Comparison of ENCODE assay signal across 22 cellular contexts in genomic region chr1:66947267-66947666, GRCh38. TPM values are rescaled to one million over a fixed set of nuclear protein-coding genes. Genes with fewer than 3 reads are reported as not detected.
A peak's percentile ranks its signal among the peaks of the same experiment; 100 is the strongest.
DNase-seq lines count a peak whose midpoint lies in the region; ATAC-seq, FAIRE-seq and TF ChIP-seq lines count a peak whose summit lies in the region.
"Had no signal": no experiment of that assay in that cellular context is flagged by ENCODE, and none has a peak within 500 bp of the region (broad histone marks: within the 10 kb centered on the region; RNA-seq: fewer than 3 reads in every experiment).

No MANE protein-coding gene starts in this region.

- FAIRE-seq in K562 (lab: Jason Lieb, UNC): no peak
- FAIRE-seq: A549, GM12878, H54, keratinocyte had no signal

- H3K27me3 ChIP-seq in HL-60 (ENCODE audit: insufficient read depth, poor library complexity, severe bottlenecking): no peaks in the 10 kb centered on the region
- H3K27me3 ChIP-seq in K562 (ENCODE audit: control insufficient read depth in 2 of 2, insufficient read depth in 2 of 2, low read length in 2 of 2): no peaks in the 10 kb centered on the region
- H3K27me3 ChIP-seq: ascending aorta, esophagus muscularis mucosa, heart left ventricle had no signal

- TF ChIP-seq RAD21 in K562 (CRISPR knock-in tag; conservative IDR thresholded peaks at IDR 0.05 in 1 of 2, IDR thresholded peaks at IDR 0.05 in 1 of 2): no peak

- no peaks in the 10 kb centered on the region for H3K27me3 Mint-ChIP-seq in T-helper 2 cell treated with Interferon-gamma antibody and Interleukin-4, amounts not matched to agents 5 μg/mL and 100 μg/mL, for 36 hours (ENCODE audit: low read depth)
- no peaks in the 10 kb centered on the region for H3K27me3 Mint-ChIP-seq in neural crest cell (ENCODE audit: low read depth)

- H3K9me3 Mint-ChIP-seq in T-helper 2 cell treated with Interferon-gamma antibody and Interleukin-4, amounts not matched to agents 5 μg/mL and 100 μg/mL, for 36 hours: no peaks in the 10 kb centered on the region
- H3K9me3 Mint-ChIP-seq in neural crest cell: no peaks in the 10 kb centered on the region

- no peak overlapping the region for H3K4me3 Mint-ChIP-seq in T-helper 2 cell treated with Interferon-gamma antibody and Interleukin-4, amounts not matched to agents 5 μg/mL and 100 μg/mL, for 36 hours
- no peak overlapping the region for H3K4me3 Mint-ChIP-seq in neural crest cell

- H3K9ac ChIP-seq in K562 (ENCODE audit: insufficient read depth in 1 of 2, low read depth in 2 of 2, low read length in 2 of 2): no peak overlapping the region

- H3K9me3 ChIP-seq in K562 (replicated peaks; ENCODE audit: control insufficient read depth, insufficient read depth, low read depth, low read length): no peaks in the 10 kb centered on the region
- H3K9me3 ChIP-seq: A549, ascending aorta, esophagus muscularis mucosa, heart left ventricle had no signal

- no peak for TF ChIP-seq EP300 in K562 (IDR thresholded peaks at IDR 0.05; ENCODE audit: low read length)

- no peak for TF ChIP-seq POLR2A in K562 (conservative IDR thresholded peaks at IDR 0.05)

- H3K27ac Mint-ChIP-seq in T-helper 2 cell treated with Interferon-gamma antibody and Interleukin-4, amounts not matched to agents 5 μg/mL and 100 μg/mL, for 36 hours: peak overlapping the region; percentile 37
- peak overlapping the region; percentile 9 for H3K27ac Mint-ChIP-seq in neural crest cell (ENCODE audit: unreplicated experiment)

- H3K4me3 ChIP-seq in HL-60 (replicated peaks; ENCODE audit: insufficient read depth, low read length) (no peak overlapping the region), K562 (no peak overlapping the region)
- H3K4me3 ChIP-seq: A549, ascending aorta, coronary artery, esophagus muscularis mucosa, GM12878, heart left ventricle had no signal

- no peak for TF ChIP-seq CTCF in HL-60 (IDR thresholded peaks at IDR 0.05; ENCODE audit: insufficient read depth, low read length)
- TF ChIP-seq CTCF in K562 (IDR thresholded peaks at IDR 0.05 in 2 of 3, conservative IDR thresholded peaks at IDR 0.05 in 1 of 3; ENCODE audit: insufficient read depth in 2 of 3, low read depth in 1 of 3, low read length in 3 of 3): no peak
- TF ChIP-seq CTCF in neural crest cell (conservative IDR thresholded peaks at IDR 0.05): no peak

- POLR2A ChIA-PET in K562 (lab: Yijun Ruan, JAX): interaction anchor here (0.6 to 1.2 kb wide), 5 partner anchors 8 to 200 kb away, joined by 3 to 4 read pairs (median 3); partner anchors contain the start of genes DNAI4 and MIER1

- H3K4me1 Mint-ChIP-seq in T-helper 2 cell treated with Interferon-gamma antibody and Interleukin-4, amounts not matched to agents 5 μg/mL and 100 μg/mL, for 36 hours (ENCODE audit: low read depth): peaks cover 25% of the 10 kb centered on the region
- no peaks in the 10 kb centered on the region for H3K4me1 Mint-ChIP-seq in neural crest cell

- peaks cover 84% of the 10 kb centered on the region; the same call in 2 of the 3 replicates for H3K36me3 ChIP-seq in K562 (ENCODE audit: control insufficient read depth, insufficient read depth, low read length)

- in situ Hi-C loops in K562 (cut with MboI): no loop called here

- H3K9me1 ChIP-seq in K562 (ENCODE audit: control insufficient read depth, insufficient read depth, low read length): no peaks in the 10 kb centered on the region

- WGBS in K562 (ENCODE audit: insufficient coverage, low coverage, missing lambda C conversion rate): 89% methylated on average over 1 of the region's 1 CpG

- DNase-seq in T-helper 2 cell treated with Interferon-gamma antibody and Interleukin-4, amounts not matched to agents 5 μg/mL and 100 μg/mL, for 36 hours (ENCODE audit: low spot score): no peak
- no peak for DNase-seq in T-helper 2 cell
- no peak for DNase-seq in HL-60 (ENCODE audit: low read depth in 1 of 2, low spot score in 1 of 2)
- no peak for DNase-seq in K562 (ENCODE audit: extremely low read depth in 1 of 4, low spot score in 3 of 4)
- no peak for DNase-seq in neural crest cell (ENCODE audit: low read depth, low spot score)
- no peak for DNase-seq in AML-193 (lab: John Stamatoyannopoulos, UW)
- DNase-seq in cerebellar cortex (ENCODE audit: low spot score): no peak
- DNase-seq: activated CD4-positive, alpha-beta T cell treated with anti-CD3 and anti-CD28 coated beads for 1 hour; heart left ventricle; mesenchymal stem cell; NCI-H82; nucleus accumbens; stimulated activated CD4-positive, alpha-beta T cell treated with anti-CD3 and anti-CD28 coated beads, Interleukin-4, amount 100 ng/mL, for 4 hours; trophoblast cell had no signal

- peaks cover 34% of the 10 kb centered on the region for H3K79me2 ChIP-seq in K562 (ENCODE audit: control insufficient read depth, insufficient read depth, low read length)

- H3K36me3 Mint-ChIP-seq in T-helper 2 cell treated with Interferon-gamma antibody and Interleukin-4, amounts not matched to agents 5 μg/mL and 100 μg/mL, for 36 hours (ENCODE audit: low read depth): peaks cover 47% of the 10 kb centered on the region
- peaks cover 3% of the 10 kb centered on the region for H3K36me3 Mint-ChIP-seq in neural crest cell (ENCODE audit: low read depth)

- 0 out of 5 replicates have a peak, but pooled peaks cover 0 to 4% of the 10 kb centered on the region in 2 experiments for H3K4me1 ChIP-seq in K562 (replicated peaks in 1 of 2; ENCODE audit: control insufficient read depth in 2 of 2, insufficient read depth in 2 of 2, low read length in 2 of 2)

- intact Hi-C loops in K562 (cut with micrococcal nuclease): no loop called here

- H3K27ac ChIP-seq in HL-60 (replicated peaks) (0 out of 2 replicates have a peak overlapping the region, but pooled peaks have one; percentile 38), K562 (ENCODE audit: extremely low read depth, low read depth, low read length) (no peak overlapping the region)
- H3K27ac ChIP-seq: ascending aorta, coronary artery, esophagus muscularis mucosa, heart left ventricle had no signal

- ATAC-seq in K562 (no peak), HG03280 (IDR thresholded peaks at IDR 0.05; ENCODE audit: unreplicated experiment) (no peak)
- ATAC-seq: A549, GM12878, heart left ventricle had no signal

- no peak overlapping the region for H3K4me2 ChIP-seq in K562 (ENCODE audit: insufficient read depth, low read length)
- H3K4me2 ChIP-seq: A549 had no signal

- BruUV-seq in K562 (replicated peaks; lab: Mats Ljungman, UMichigan): no TSS peak

- no peaks in the 10 kb centered on the region for H4K20me1 ChIP-seq in K562 (replicated peaks; ENCODE audit: control insufficient read depth, insufficient read depth, low read length)

- CTCF ChIA-PET in K562 (lab: Yijun Ruan, JAX; ENCODE audit: low intra/inter-chr PET ratio): no interaction called here

- H2AFZ ChIP-seq in K562 (ENCODE audit: low read depth, low read length): no peak overlapping the region

TF ChIP-seq in K562, 482 proteins besides CTCF, POLR2A, EP300 and RAD21 (continues in another document):
- TF ChIP-seq NR0B1 (IDR thresholded peaks at IDR 0.05; ENCODE audit: partially characterized antibody): no peak

RNA-seq across cellular contexts. Expression of gene MIER1, which starts 22.5 kb away (rescaled TPM):
- total RNA-seq in K562 (2011; cell fraction: chromatin; rRNA removed; ENCODE audit: low replicate concordance): 20.1 and 103 TPM in 2 replicates
- total RNA-seq in K562 (2011; cell fraction: nucleolus; rRNA removed): 10.7 and 14.5 TPM in 2 replicates
- 40.5 and 69.3 TPM in 2 replicates for total RNA-seq in K562 (2011; cell fraction: nucleoplasm; rRNA removed)
- total RNA-seq in K562 (2014; rRNA removed) (14.7 and 17.6 TPM in 2 replicates), K562 (2014; rRNA removed; fragmentation: Illumina TruSeq; extraction: Trizol) (34.8 and 41.3 TPM in 2 replicates), K562 (2015; rRNA removed; fragmentation: Illumina TruSeq; extraction: Trizol) (28.7 and 28.9 TPM in 2 replicates), K562 (2021) (23.1 and 23.7 TPM in 2 replicates), neural crest cell (29.0 and 31.4 TPM in 2 replicates)
- polyA plus RNA-seq in K562 (2011; rRNA removed) (13.5 and 16.3 TPM in 2 replicates), K562 (2014; fragmentation: Illumina TruSeq; extraction: Trizol) (16.4 and 18.4 TPM in 2 replicates), K562 (2014; fragmentation: Nextera tagmentation; extraction: Ambion mirVana) (10 to 100 TPM; 21.5 to 23.7 TPM), K562 (2014; rRNA removed) (13.7 and 13.9 TPM in 2 replicates)
- polyA plus RNA-seq in K562 (2011; cell fraction: cytosol; rRNA removed): 1.7 and 4.6 TPM in 2 replicates
- polyA plus RNA-seq in K562 (2011; cell fraction: nucleus; rRNA removed): 9.3 and 12.9 TPM in 2 replicates
- 10.5 and 15.0 TPM in 2 replicates for polyA plus RNA-seq in K562 (2012)
- 55.8 and 70.1 TPM in 2 replicates for polyA minus RNA-seq in K562 (2011; rRNA and poly(A)+ RNA removed)
- polyA minus RNA-seq in K562 (2011; cell fraction: cytosol; rRNA and poly(A)+ RNA removed): 17.5 and 20.6 TPM in 2 replicates
- polyA minus RNA-seq in K562 (2011; cell fraction: nucleus; rRNA and poly(A)+ RNA removed): 28.3 and 43.8 TPM in 2 replicates

RNA-seq across cellular contexts. Expression of gene DNAI4, which starts 22.6 kb away (rescaled TPM):
- 0.32 and 2.8 TPM in 2 replicates for total RNA-seq in K562 (2011; cell fraction: chromatin; rRNA removed; ENCODE audit: low replicate concordance)
- 0.13 and 0.17 TPM in 2 replicates for total RNA-seq in K562 (2011; cell fraction: nucleolus; rRNA removed)
- total RNA-seq in K562 (2011; cell fraction: nucleoplasm; rRNA removed): 1.2 and 2.4 TPM in 2 replicates
- total RNA-seq in K562 (2014; rRNA removed): 0.73 TPM in 1 of 2 replicates, not detected in the other
- total RNA-seq in K562 (2014; rRNA removed; fragmentation: Illumina TruSeq; extraction: Trizol): 2.9 and 3.5 TPM in 2 replicates
- total RNA-seq in K562 (2015; rRNA removed; fragmentation: Illumina TruSeq; extraction: Trizol): 1.2 and 4.0 TPM in 2 replicates
- 2.9 TPM in 2 replicates for total RNA-seq in K562 (2021)
- 3.6 and 4.8 TPM in 2 replicates for polyA plus RNA-seq in K562 (2011; rRNA removed)
- 0.10 and 0.44 TPM in 2 replicates for polyA plus RNA-seq in K562 (2011; cell fraction: cytosol; rRNA removed)
- polyA plus RNA-seq in K562 (2011; cell fraction: nucleus; rRNA removed): 0.43 and 1.2 TPM in 2 replicates
- polyA plus RNA-seq in K562 (2012): 1.1 and 2.6 TPM in 2 replicates
- polyA plus RNA-seq in K562 (2014; fragmentation: Illumina TruSeq; extraction: Trizol): 0.83 and 1.7 TPM in 2 replicates
- 1 to 10 TPM; 1.8 to 2.2 TPM for polyA plus RNA-seq in K562 (2014; fragmentation: Nextera tagmentation; extraction: Ambion mirVana)
- 0.31 and 0.57 TPM in 2 replicates for polyA plus RNA-seq in K562 (2014; rRNA removed)
- 1.9 and 5.0 TPM in 2 replicates for polyA minus RNA-seq in K562 (2011; rRNA and poly(A)+ RNA removed)
- 0.76 and 1.9 TPM in 2 replicates for polyA minus RNA-seq in K562 (2011; cell fraction: cytosol; rRNA and poly(A)+ RNA removed)
- 0.27 and 0.89 TPM in 2 replicates for polyA minus RNA-seq in K562 (2011; cell fraction: nucleus; rRNA and poly(A)+ RNA removed)
- total RNA-seq in neural crest cell: 4.0 and 8.0 TPM in 2 replicates
- total RNA-seq: ascending aorta had no signal
